ENCODE assay signal across 13 cellular contexts in genomic region chr19:46620716-46621115, GRCh38. TPM values are rescaled to one million over a fixed set of nuclear protein-coding genes. Genes with fewer than 3 reads are reported as not detected.
DNase-seq lines count a peak whose midpoint lies in the region; ATAC-seq and TF ChIP-seq lines count a peak whose summit lies in the region.
"Had no signal": no experiment of that assay in that cellular context is flagged by ENCODE, and none has a peak within 500 bp of the region (broad histone marks: within the 10 kb centered on the region; RNA-seq: fewer than 3 reads in every experiment).

No MANE protein-coding gene starts in this region.

- DNase-seq in CD14-positive monocyte (ENCODE audit: low spot score), result peak; percentile 40
- no peak for DNase-seq in OCI-LY7 (ENCODE audit: low spot score)
- peak; percentile 63 for DNase-seq in fibroblast of mammary gland (ENCODE audit: low read depth)
- no peak for DNase-seq in NCI-H2171 treated with DMSO at 0.1 percent for 48 hours (lab: John Stamatoyannopoulos, UW)
- DNase-seq in HUDEP-2 (lab: John Stamatoyannopoulos, UW; ENCODE audit: unreplicated experiment in 76 of 76), result no peak
- no peak for DNase-seq in G401 (ENCODE audit: low spot score)
- DNase-seq in T-helper 17 cell, result no peak
- DNase-seq: mesendoderm; MV-4-11; stimulated activated CD4-positive, alpha-beta T cell treated with anti-CD3 and anti-CD28 coated beads, Interleukin-4, amount 100 ng/mL, for 24 hours had no signal

- H3K9me2 ChIP-seq in OCI-LY7 (ENCODE audit: insufficient read depth, low read length), result no peaks in the 10 kb centered on the region

- POLR2A ChIA-PET in OCI-LY7 (lab: Charles Lee), result interaction anchor here (1.4 kb wide), 1 partner anchor 10 kb away, joined by 6 read pairs; no protein-coding TSS in a partner anchor

- H2AFZ ChIP-seq in OCI-LY7 (ENCODE audit: low read length) (peak overlapping the region; percentile 83; the same call in 1 of the 2 replicates), neuron (ENCODE audit: low read depth, low read length) (peak overlapping the region; percentile 30)

- peaks cover 59% of the 10 kb centered on the region for H3K4me1 ChIP-seq in OCI-LY7 (ENCODE audit: insufficient read depth, low read length, poor library complexity, severe bottlenecking)
- H3K4me1 ChIP-seq in neuron (ENCODE audit: insufficient read depth, low read length), result peaks cover 16% of the 10 kb centered on the region

- intact Hi-C loops in CD14-positive monocyte (cut with micrococcal nuclease), result no loop called here
- intact Hi-C loops in OCI-LY7 (cut with micrococcal nuclease; ENCODE audit: unreplicated experiment), result no loop called here

- peaks cover 26 to 29% of the 10 kb centered on the region in 2 donors for H3K36me3 Mint-ChIP-seq in CD14-positive monocyte
- peaks cover 3% of the 10 kb centered on the region for H3K36me3 Mint-ChIP-seq in T-helper 17 cell (ENCODE audit: low read depth)
- H3K36me3 Mint-ChIP-seq: activated naive CD4-positive, alpha-beta T cell treated with anti-CD3 and anti-CD28 coated beads, Interleukin-2, amount 50 U/mL, for 24 hours had no signal

- BruUV-seq in OCI-LY7 (replicated peaks; lab: Mats Ljungman, UMichigan), result no TSS peak

- H3K27ac Mint-ChIP-seq in CD14-positive monocyte (peak overlapping the region; percentile 91 to 96 (median 94)), T-helper 17 cell (no peak overlapping the region)

- no peaks in the 10 kb centered on the region for H3K79me2 ChIP-seq in OCI-LY7 (ENCODE audit: insufficient read depth, low read depth, low read length)

- H4K20me1 ChIP-seq in OCI-LY7 (ENCODE audit: insufficient read depth, low read length), result no peaks in the 10 kb centered on the region

- no peak for TF ChIP-seq CTCF in CD14-positive monocyte (IDR thresholded peaks at IDR 0.05)
- TF ChIP-seq CTCF in OCI-LY7 (conservative IDR thresholded peaks at IDR 0.05; ENCODE audit: low read length), result no peak
- no peak for TF ChIP-seq CTCF in fibroblast of mammary gland (conservative IDR thresholded peaks at IDR 0.05; ENCODE audit: control insufficient read depth, insufficient read depth, low read depth, low read length)

- H3K4me1 Mint-ChIP-seq in CD14-positive monocyte (peaks cover 76% of the 10 kb centered on the region), T-helper 17 cell (peaks cover 35% of the 10 kb centered on the region)

- CTCF ChIA-PET in OCI-LY7 (lab: Charles Lee; ENCODE audit: unreplicated experiment), result interaction anchor here (0.6 kb wide), 1 partner anchor 39 kb away, joined by 3 read pairs; no protein-coding TSS in a partner anchor

- H3K27me3 ChIP-seq in neuron (ENCODE audit: insufficient read depth, low read length), result peaks cover 2% of the 10 kb centered on the region

- H3K4me3 ChIP-seq in OCI-LY7 (ENCODE audit: low read depth, low read length, poor library complexity, severe bottlenecking), result no peak overlapping the region
- no peak overlapping the region for H3K4me3 ChIP-seq in fibroblast of mammary gland (ENCODE audit: control insufficient read depth, low read depth, low read length)
- peak overlapping the region; percentile 11 for H3K4me3 ChIP-seq in neuron (ENCODE audit: low read length)

- no peak overlapping the region for H3K27ac ChIP-seq in OCI-LY7 (ENCODE audit: low read depth, low read length, poor library complexity, severe bottlenecking)

- H3K27me3 Mint-ChIP-seq in CD14-positive monocyte (ENCODE audit: low read depth in 3 of 3) (peaks cover 18 to 22% (median 21%) of the 10 kb centered on the region in 3 donors), T-helper 17 cell (peaks cover 5% of the 10 kb centered on the region)
- H3K27me3 Mint-ChIP-seq: activated naive CD4-positive, alpha-beta T cell treated with anti-CD3 and anti-CD28 coated beads, Interleukin-2, amount 50 U/mL, for 24 hours had no signal

- peaks cover 0 to 5% (median 0%) of the 10 kb centered on the region in 7 donors for H3K9me3 Mint-ChIP-seq in CD14-positive monocyte
- H3K9me3 Mint-ChIP-seq: activated naive CD4-positive, alpha-beta T cell treated with anti-CD3 and anti-CD28 coated beads, Interleukin-2, amount 50 U/mL, for 24 hours had no signal

- H3K36me3 ChIP-seq in OCI-LY7 (ENCODE audit: insufficient read depth, low read length), result no peaks in the 10 kb centered on the region
- H3K36me3 ChIP-seq in neuron (ENCODE audit: insufficient read depth, low read length), result no peaks in the 10 kb centered on the region

- H3K4me2 ChIP-seq in OCI-LY7 (ENCODE audit: low read length), result peak overlapping the region; percentile 69; the same call in 1 of the 2 replicates

- H3K9me3 ChIP-seq in OCI-LY7 (ENCODE audit: low read length), result no peaks in the 10 kb centered on the region
- H3K9me3 ChIP-seq in neuron (ENCODE audit: low read length), result no peaks in the 10 kb centered on the region
- no peaks in the 10 kb centered on the region for H3K9me3 ChIP-seq in T-helper 17 cell (ENCODE audit: control insufficient read depth, low read length, poor library complexity, severe bottlenecking)

- in situ Hi-C loops in G401 (cut with HindIII; ENCODE audit: low sequenced_read_pairs), result no loop called here

- no peak for ATAC-seq in T-helper 17 cell

- H3K4me3 Mint-ChIP-seq in CD14-positive monocyte (no peak overlapping the region), T-helper 17 cell (no peak overlapping the region)

RNA-seq across cellular contexts. Expression of gene PTGIR, which starts 4.2 kb away (rescaled TPM):
- 10 to 100 TPM; 12.8 to 14.1 TPM for polyA plus RNA-seq in CD14-positive monocyte
- 0.25 and 0.26 TPM in 2 replicates for total RNA-seq in OCI-LY7 (2014; rRNA removed; shearing (Covaris generic))
- total RNA-seq in OCI-LY7 (2022) (not detected in 2 replicates), T-helper 17 cell (10 to 100 TPM in 1 of 2 donors, under 1 TPM in 1; 0.70 to 12.5 TPM)
- total RNA-seq in G401 (2014; rRNA removed; shearing (Covaris generic)), result 1.7 and 16.2 TPM in 2 replicates

RNA-seq across cellular contexts. Expression of gene GNG8, which starts 15.3 kb away (rescaled TPM):
- polyA plus RNA-seq in CD14-positive monocyte, result not detected
- not detected in 2 replicates for total RNA-seq in OCI-LY7 (2014; rRNA removed; shearing (Covaris generic))
- total RNA-seq in OCI-LY7 (2022), result not detected in 2 replicates
- not detected in 2 replicates for total RNA-seq in G401 (2014; rRNA removed; shearing (Covaris generic))
- not detected for total RNA-seq in T-helper 17 cell
- polyA plus RNA-seq: esophagus had no signal

RNA-seq across cellular contexts. Expression of gene CALM3, which starts 19.6 kb away (rescaled TPM):
- 100 to 1,000 TPM; 165 to 177 TPM for polyA plus RNA-seq in CD14-positive monocyte
- 175 and 205 TPM in 2 replicates for total RNA-seq in OCI-LY7 (2014; rRNA removed; shearing (Covaris generic))
- total RNA-seq in OCI-LY7 (2022), result 198 and 246 TPM in 2 replicates
- total RNA-seq in G401 (2014; rRNA removed; shearing (Covaris generic)), result 109 and 147 TPM in 2 replicates
- 100 to 1,000 TPM; 160 to 236 TPM for total RNA-seq in T-helper 17 cell

RNA-seq across cellular contexts. Expression of gene DACT3, which starts 40.3 kb away (rescaled TPM):
- polyA plus RNA-seq in CD14-positive monocyte, result under 1 TPM; 0.05 to 0.09 TPM
- total RNA-seq in OCI-LY7 (2014; rRNA removed; shearing (Covaris generic)), result 0.10 and 0.44 TPM in 2 replicates
- total RNA-seq in OCI-LY7 (2022) (not detected in 2 replicates), T-helper 17 cell (not detected)
- total RNA-seq in G401 (2014; rRNA removed; shearing (Covaris generic)), result 12.0 and 16.3 TPM in 2 replicates

Comparison
In these comparisons a context has a peak if more than half of its experiments do, and no peak if none do; other contexts are left out.
1. DNase-seq: peak in CD14-positive monocyte (single experiment) and fibroblast of mammary gland (single experiment); none in OCI-LY7 (single experiment), NCI-H2171 treated with DMSO at 0.1 percent for 48 hours (single experiment), HUDEP-2 (0 of 76), G401 (single experiment) and T-helper 17 cell (0 of 3).